In genomic region chr1:113433177-113433576, GRCh38 we compare ENCODE assay signal across 12 cellular contexts. TPM values are rescaled to one million over a fixed set of nuclear protein-coding genes. Genes with fewer than 3 reads are reported as not detected.
DNase-seq lines count a peak whose midpoint lies in the region; ATAC-seq and TF ChIP-seq lines count a peak whose summit lies in the region.
"Had no signal": no experiment of that assay in that cellular context is flagged by ENCODE, and none has a peak within 500 bp of the region (broad histone marks: within the 10 kb centered on the region; RNA-seq: fewer than 3 reads in every experiment).

No MANE protein-coding gene starts in this region.

- no peak overlapping the region for H2AK9ac ChIP-seq in IMR-90 (replicated peaks; ENCODE audit: low read depth, low read length, poor library complexity)

- no peak for TF ChIP-seq POLR2A in IMR-90 (IDR thresholded peaks at IDR 0.05; ENCODE audit: low read depth, low read length)

- POLR2A ChIA-PET in IMR-90 (lab: Charles Lee; ENCODE audit: unreplicated experiment), result no interaction called here

- H3K27ac ChIP-seq in IMR-90 (ENCODE audit: insufficient read depth, low read length), result no peak overlapping the region
- H3K27ac ChIP-seq: C4-2B had no signal

- no peak overlapping the region for H2AFZ ChIP-seq in IMR-90 (replicated peaks; ENCODE audit: low read length, poor library complexity)

- no peak overlapping the region for H2AK5ac ChIP-seq in IMR-90 (ENCODE audit: low read depth, low read length)

- no peak overlapping the region for H2BK5ac ChIP-seq in IMR-90 (ENCODE audit: low read depth, low read length, poor library complexity, severe bottlenecking)

- in situ Hi-C loops in IMR-90 (cut with MboI; ENCODE audit: low sequenced_read_pairs), result no loop called here

- no peak overlapping the region for H2BK20ac ChIP-seq in IMR-90 (ENCODE audit: low read depth, low read length)

- no peaks in the 10 kb centered on the region; the same call in 1 of the 2 replicates for H4K20me1 ChIP-seq in IMR-90 (ENCODE audit: insufficient read depth, low read length)

- no peak overlapping the region for H3K23ac ChIP-seq in IMR-90 (ENCODE audit: low read depth, low read length)

- CTCF ChIA-PET in IMR-90 (lab: Yijun Ruan, JAX), result no interaction called here

- peak; percentile 65 for ATAC-seq in IMR-90 (ENCODE audit: low read depth)

- no peak overlapping the region for H3K4ac ChIP-seq in IMR-90 (ENCODE audit: low read depth, low read length)

- TF ChIP-seq RAD21 in IMR-90 (IDR thresholded peaks at IDR 0.05; ENCODE audit: low read length), result no peak

- 0 out of 2 replicates have a peak overlapping the region, but pooled peaks have one; percentile 37 for H3K14ac ChIP-seq in IMR-90 (replicated peaks; ENCODE audit: low read depth, low read length)

- no peak overlapping the region for H3K9ac ChIP-seq in IMR-90 (ENCODE audit: low read depth, low read length)

- H3K79me1 ChIP-seq in IMR-90 (ENCODE audit: low read depth in 1 of 2, low read length in 2 of 2), result peaks cover 7 to 28% of the 10 kb centered on the region in 2 experiments

- H3K4me2 ChIP-seq in IMR-90 (ENCODE audit: low read depth, low read length), result no peak overlapping the region

- H3K4me3 ChIP-seq in IMR-90 (ENCODE audit: insufficient read depth, low read depth, low read length) (no peak overlapping the region), fibroblast of mammary gland (ENCODE audit: control insufficient read depth, low read depth, low read length) (no peak overlapping the region), retinal pigment epithelial cell (ENCODE audit: low read length) (no peak overlapping the region)

- H3K27me3 ChIP-seq in IMR-90 (ENCODE audit: control insufficient read depth, insufficient read depth, low read length), result no peaks in the 10 kb centered on the region

- H3K9me3 ChIP-seq in IMR-90 (ENCODE audit: control insufficient read depth, insufficient read depth, low read length), result no peaks in the 10 kb centered on the region
- H3K9me3 ChIP-seq: Caco-2 had no signal

- no peaks in the 10 kb centered on the region for H3K4me1 ChIP-seq in IMR-90 (ENCODE audit: control insufficient read depth, insufficient read depth, low read length)

- H3K36me3 ChIP-seq in IMR-90 (ENCODE audit: control insufficient read depth, insufficient read depth, low read length), result no peaks in the 10 kb centered on the region

- H4K5ac ChIP-seq in IMR-90 (ENCODE audit: low read depth, low read length), result no peak overlapping the region

- H2BK120ac ChIP-seq in IMR-90 (ENCODE audit: low read depth, low read length), result no peak overlapping the region

- H4K91ac ChIP-seq in IMR-90 (ENCODE audit: insufficient read depth, low read depth, low read length), result no peak overlapping the region

- no peak overlapping the region for H3K56ac ChIP-seq in IMR-90 (ENCODE audit: extremely low read depth, insufficient read depth, low read length)

- intact Hi-C loops in IMR-90 (cut with micrococcal nuclease), result no loop called here

- BruUV-seq in IMR-90 (replicated peaks; lab: Mats Ljungman, UMichigan), result no TSS peak

- no peak overlapping the region for H4K8ac ChIP-seq in IMR-90 (ENCODE audit: low read depth in 2 of 2, low read length in 2 of 2)

- dilution Hi-C loops in IMR-90 (cut with HindIII; ENCODE audit: low sequenced_read_pairs, unreplicated experiment), result no loop called here

- no peak overlapping the region for H3K18ac ChIP-seq in IMR-90 (ENCODE audit: low read depth, low read length)

- DNase-seq in IMR-90 (peak; percentile 47), fibroblast of mammary gland (ENCODE audit: low read depth) (peak; percentile 14), retinal pigment epithelial cell (ENCODE audit: low read depth) (peak; percentile 41), NCI-H526 treated with DMSO at 0.1 percent for 48 hours (lab: John Stamatoyannopoulos, UW) (no peak), T1000 (lab: John Stamatoyannopoulos, UW) (no peak), pons (ENCODE audit: low spot score) (no peak)
- DNase-seq: AML-193; Caco-2; CD4-positive, alpha-beta T cell; GOT3; H9 had no signal

- peaks cover 3% of the 10 kb centered on the region; the same call in 1 of the 2 replicates for H3K9me1 ChIP-seq in IMR-90 (ENCODE audit: insufficient read depth, low read length)

- no peak overlapping the region for H2BK15ac ChIP-seq in IMR-90 (ENCODE audit: low read depth, low read length)

- TF ChIP-seq CTCF in IMR-90 (conservative IDR thresholded peaks at IDR 0.05; ENCODE audit: low read depth, low read length) (no peak), fibroblast of mammary gland (conservative IDR thresholded peaks at IDR 0.05; ENCODE audit: control insufficient read depth, insufficient read depth, low read depth, low read length) (no peak), retinal pigment epithelial cell (conservative IDR thresholded peaks at IDR 0.05; ENCODE audit: low read depth, low read length) (no peak)

TF ChIP-seq in IMR-90, 13 proteins besides CTCF, POLR2A, EP300 and RAD21:
- no peak for TF ChIP-seq MAZ (IDR thresholded peaks at IDR 0.05; ENCODE audit: borderline replicate concordance, low read depth, low read length)
- no peak for TF ChIP-seq CEBPB (IDR thresholded peaks at IDR 0.05; ENCODE audit: low read depth, low read length)
- no peak for TF ChIP-seq MAFK (IDR thresholded peaks at IDR 0.05; ENCODE audit: low read depth, low read length)
- TF ChIP-seq FOS (IDR thresholded peaks at IDR 0.05; ENCODE audit: low read depth, low read length), result no peak
- no peak for TF ChIP-seq BHLHE40 (IDR thresholded peaks at IDR 0.05; ENCODE audit: low read depth, low read length)
- TF ChIP-seq RCOR1 (IDR thresholded peaks at IDR 0.05; ENCODE audit: insufficient replicate concordance, low read length), result no peak
- TF ChIP-seq MXI1 (IDR thresholded peaks at IDR 0.05; ENCODE audit: borderline replicate concordance, low read depth, low read length), result no peak
- no peak for TF ChIP-seq RFX5 (IDR thresholded peaks at IDR 0.05; ENCODE audit: low read depth, low read length)
- no peak for TF ChIP-seq CHD1 (IDR thresholded peaks at IDR 0.05; ENCODE audit: low read depth, low read length)
- no peak for TF ChIP-seq ELK1 (IDR thresholded peaks at IDR 0.05; ENCODE audit: borderline replicate concordance, low read depth, low read length)
- TF ChIP-seq NFE2L2 (IDR thresholded peaks at IDR 0.05; ENCODE audit: low read depth, low read length), result no peak
- no peak for TF ChIP-seq USF2 (IDR thresholded peaks at IDR 0.05; ENCODE audit: low read depth, low read length)
- no peak for TF ChIP-seq SMC3 (IDR thresholded peaks at IDR 0.05; ENCODE audit: low read depth, low read length)

RNA-seq across cellular contexts. Expression of gene MAGI3, which starts 42.9 kb away (rescaled TPM):
- total RNA-seq in IMR-90 (2012; rRNA removed), result 8.8 and 9.2 TPM in 2 replicates
- polyA plus RNA-seq in IMR-90 (2012; rRNA removed), result 2.4 and 2.5 TPM in 2 replicates
- polyA plus RNA-seq in IMR-90 (2012; cell fraction: cytosol; rRNA removed), result 0.75 and 0.86 TPM in 2 replicates
- polyA plus RNA-seq in IMR-90 (2012; cell fraction: nucleus; rRNA removed; ENCODE audit: low replicate concordance), result 1.2 and 4.5 TPM in 2 replicates

Comparison
In these comparisons a context has a peak if more than half of its experiments do, and no peak if none do; other contexts are left out.
1. DNase-seq: peak in IMR-90 (single experiment), fibroblast of mammary gland (single experiment) and retinal pigment epithelial cell (single experiment); none in NCI-H526 treated with DMSO at 0.1 percent for 48 hours (single experiment), T1000 (single experiment) and pons (single experiment).